ENCODE assay signal across 1 cellular context in genomic region chr1:58898739-58899580, GRCh38.
TF ChIP-seq lines count a peak whose summit lies in the region.

No MANE protein-coding gene starts in this region.

TF ChIP-seq in HepG2, 621 proteins besides CTCF, POLR2A, EP300 and RAD21 (continued from another document):
- TF ChIP-seq, protein P1, sequence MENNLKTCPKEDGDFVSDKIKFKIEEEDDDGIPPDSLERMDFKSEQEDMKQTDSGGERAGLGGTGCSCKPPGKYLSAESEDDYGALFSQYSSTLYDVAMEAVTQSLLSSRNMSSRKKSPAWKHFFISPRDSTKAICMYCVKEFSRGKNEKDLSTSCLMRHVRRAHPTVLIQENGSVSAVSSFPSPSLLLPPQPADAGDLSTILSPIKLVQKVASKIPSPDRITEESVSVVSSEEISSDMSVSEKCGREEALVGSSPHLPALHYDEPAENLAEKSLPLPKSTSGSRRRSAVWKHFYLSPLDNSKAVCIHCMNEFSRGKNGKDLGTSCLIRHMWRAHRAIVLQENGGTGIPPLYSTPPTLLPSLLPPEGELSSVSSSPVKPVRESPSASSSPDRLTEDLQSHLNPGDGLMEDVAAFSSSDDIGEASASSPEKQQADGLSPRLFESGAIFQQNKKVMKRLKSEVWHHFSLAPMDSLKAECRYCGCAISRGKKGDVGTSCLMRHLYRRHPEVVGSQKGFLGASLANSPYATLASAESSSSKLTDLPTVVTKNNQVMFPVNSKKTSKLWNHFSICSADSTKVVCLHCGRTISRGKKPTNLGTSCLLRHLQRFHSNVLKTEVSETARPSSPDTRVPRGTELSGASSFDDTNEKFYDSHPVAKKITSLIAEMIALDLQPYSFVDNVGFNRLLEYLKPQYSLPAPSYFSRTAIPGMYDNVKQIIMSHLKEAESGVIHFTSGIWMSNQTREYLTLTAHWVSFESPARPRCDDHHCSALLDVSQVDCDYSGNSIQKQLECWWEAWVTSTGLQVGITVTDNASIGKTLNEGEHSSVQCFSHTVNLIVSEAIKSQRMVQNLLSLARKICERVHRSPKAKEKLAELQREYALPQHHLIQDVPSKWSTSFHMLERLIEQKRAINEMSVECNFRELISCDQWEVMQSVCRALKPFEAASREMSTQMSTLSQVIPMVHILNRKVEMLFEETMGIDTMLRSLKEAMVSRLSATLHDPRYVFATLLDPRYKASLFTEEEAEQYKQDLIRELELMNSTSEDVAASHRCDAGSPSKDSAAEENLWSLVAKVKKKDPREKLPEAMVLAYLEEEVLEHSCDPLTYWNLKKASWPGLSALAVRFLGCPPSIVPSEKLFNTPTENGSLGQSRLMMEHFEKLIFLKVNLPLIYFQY (CRISPR knock-in tag; IDR thresholded peaks at IDR 0.05; ENCODE audit: borderline replicate concordance) = peak; percentile 70; the same call in 1 of the 2 replicates
- TF ChIP-seq MAZ (IDR thresholded peaks at IDR 0.05; ENCODE audit: borderline replicate concordance, low read depth, low read length) (peak; percentile 50; the same call in 1 of the 2 replicates), MAZ (CRISPR knock-in tag; IDR thresholded peaks at IDR 0.05; ENCODE audit: low read depth) (peak; percentile 43; the same call in 1 of the 2 replicates), RBM39 (IDR thresholded peaks at IDR 0.05; ENCODE audit: low read depth, low read length, poor library complexity, severe bottlenecking) (no peak), PHF8 (CRISPR knock-in tag; IDR thresholded peaks at IDR 0.05) (peak; percentile 41), PITX1 (CRISPR knock-in tag; IDR thresholded peaks at IDR 0.05) (peak; percentile 90), EZH2 (conservative IDR thresholded peaks at IDR 0.05; ENCODE audit: low read depth, low read length) (no peak), CERS6 (CRISPR knock-in tag; IDR thresholded peaks at IDR 0.05) (no peak), ETV6 (CRISPR knock-in tag; conservative IDR thresholded peaks at IDR 0.05) (no peak), FLYWCH1 (CRISPR knock-in tag; IDR thresholded peaks at IDR 0.05) (no peak), MYC (CRISPR knock-in tag; IDR thresholded peaks at IDR 0.05; ENCODE audit: borderline replicate concordance) (peak; percentile 67; the same call in 1 of the 2 replicates), MLX (CRISPR knock-in tag; IDR thresholded peaks at IDR 0.05) (peak; percentile 81; the same call in 1 of the 2 replicates), ZNF12 (CRISPR knock-in tag; IDR thresholded peaks at IDR 0.05) (no peak), ZNF337 (CRISPR knock-in tag; IDR thresholded peaks at IDR 0.05; ENCODE audit: borderline replicate concordance, low read depth) (no peak), NR2F2 (IDR thresholded peaks at IDR 0.05; ENCODE audit: borderline replicate concordance, low read depth) (peak; percentile 49; the same call in 1 of the 2 replicates), ZNF382 (CRISPR knock-in tag; IDR thresholded peaks at IDR 0.05; ENCODE audit: borderline replicate concordance) (no peak), ZNF713 (CRISPR knock-in tag; IDR thresholded peaks at IDR 0.05) (0 out of 2 replicates have a peak, but pooled peaks have one; percentile 72), ZNF513 (CRISPR knock-in tag; conservative IDR thresholded peaks at IDR 0.05) (no peak), TAF1 (CRISPR knock-in tag; IDR thresholded peaks at IDR 0.05) (peak; percentile 45; the same call in 1 of the 2 replicates), ZMYM4 (CRISPR knock-in tag; IDR thresholded peaks at IDR 0.05) (peak; percentile 93), ZNF546 (CRISPR knock-in tag; conservative IDR thresholded peaks at IDR 0.05) (no peak), RORA (CRISPR knock-in tag; IDR thresholded peaks at IDR 0.05) (no peak), CAMTA2 (CRISPR knock-in tag; IDR thresholded peaks at IDR 0.05; ENCODE audit: borderline replicate concordance) (no peak), HES4 (CRISPR knock-in tag; IDR thresholded peaks at IDR 0.05; ENCODE audit: borderline replicate concordance) (no peak; the same call in 1 of the 2 replicates), ADNP (CRISPR knock-in tag; IDR thresholded peaks at IDR 0.05) (no peak)
- TF ChIP-seq, protein P2, sequence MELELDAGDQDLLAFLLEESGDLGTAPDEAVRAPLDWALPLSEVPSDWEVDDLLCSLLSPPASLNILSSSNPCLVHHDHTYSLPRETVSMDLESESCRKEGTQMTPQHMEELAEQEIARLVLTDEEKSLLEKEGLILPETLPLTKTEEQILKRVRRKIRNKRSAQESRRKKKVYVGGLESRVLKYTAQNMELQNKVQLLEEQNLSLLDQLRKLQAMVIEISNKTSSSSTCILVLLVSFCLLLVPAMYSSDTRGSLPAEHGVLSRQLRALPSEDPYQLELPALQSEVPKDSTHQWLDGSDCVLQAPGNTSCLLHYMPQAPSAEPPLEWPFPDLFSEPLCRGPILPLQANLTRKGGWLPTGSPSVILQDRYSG (CRISPR knock-in tag; IDR thresholded peaks at IDR 0.05) = no peak
